ENCODE assay signal across 1 cellular context in genomic region chr18:49544362-49544761, GRCh38.
TF ChIP-seq lines count a peak whose summit lies in the region.

No MANE protein-coding gene starts in this region.

TF ChIP-seq in GM23338, 12 proteins besides CTCF, POLR2A, EP300 and RAD21 (continued from another document):
- no peak for TF ChIP-seq ZNF462 (CRISPR knock-in tag; IDR thresholded peaks at IDR 0.05)
